Comparison of ENCODE assay signal across 18 cellular contexts in the genomic region with DNA sequence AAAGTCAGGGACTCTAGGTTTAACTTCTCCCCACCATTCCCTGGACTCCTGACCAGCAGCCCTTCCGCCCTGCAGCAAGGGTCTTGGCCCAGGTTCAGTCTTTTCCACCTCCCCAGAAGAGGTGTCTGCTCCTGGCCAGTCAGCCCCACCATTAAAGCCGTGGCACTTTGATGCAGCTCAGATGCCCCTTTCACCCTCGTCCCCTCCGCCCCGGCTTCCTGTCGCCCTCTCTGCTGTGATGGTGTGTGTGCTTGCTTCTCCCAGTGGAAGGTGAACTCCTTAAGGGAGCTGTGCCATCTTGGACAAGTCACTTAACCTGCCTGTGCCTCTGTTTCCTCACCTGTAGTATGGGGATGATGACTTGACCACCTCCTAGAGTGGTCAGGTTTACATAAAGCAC. TPM values are rescaled to one million over a fixed set of nuclear protein-coding genes. Genes with fewer than 3 reads are reported as not detected.
DNase-seq lines count a peak whose midpoint lies in the region; ATAC-seq and TF ChIP-seq lines count a peak whose summit lies in the region.
"Had no signal": no experiment of that assay in that cellular context is flagged by ENCODE, and none has a peak within 500 bp of the region (broad histone marks: within the 10 kb centered on the region; RNA-seq: fewer than 3 reads in every experiment).

No MANE protein-coding gene starts in this region.

- no peak for TF ChIP-seq POLR2A in heart left ventricle (IDR thresholded peaks at IDR 0.05)

- DNase-seq in cardiac septum (ENCODE audit: low spot score) (peak; percentile 54), heart left ventricle (no peak), mesenteric fat pad (ENCODE audit: low spot score) (peak; percentile 74), posterior vena cava (ENCODE audit: low spot score) (peak; percentile 70), NCI-H226 (no peak), DMS 273 treated with DMSO at 0.1 percent for 48 hours (lab: John Stamatoyannopoulos, UW) (no peak)
- DNase-seq: Caco-2; CD4-positive, CD25-positive, alpha-beta regulatory T cell; CD8-positive, alpha-beta T cell; DMS79; EL; GF-D8; GOT3; HFFc6 had no signal

- intact Hi-C loops in cardiac septum (cut with DNase I) (no loop called here), heart left ventricle (cut with DNase I) (no loop called here), posterior vena cava (cut with DNase I) (loop anchor here in 1 of 2 donors (5.0 kb wide), 1 partner anchor 121 kb away; no protein-coding TSS in a partner anchor)

- TF ChIP-seq CTCF in heart left ventricle (IDR thresholded peaks at IDR 0.05) = no peak

- H3K27me3 ChIP-seq in heart left ventricle = no peaks in the 10 kb centered on the region

- H3K27ac ChIP-seq in heart left ventricle = no peak overlapping the region
- H3K27ac ChIP-seq: C4-2B had no signal

- peaks cover 0 to 31% (median 0%) of the 10 kb centered on the region in 9 donors for H3K36me3 ChIP-seq in heart left ventricle
- H3K36me3 ChIP-seq: HAP-1 had no signal

- no peaks in the 10 kb centered on the region for H3K4me1 ChIP-seq in heart left ventricle
- H3K4me1 ChIP-seq: Caco-2, HAP-1 had no signal

- H3K4me3 ChIP-seq in heart left ventricle = no peak overlapping the region
- H3K4me3 ChIP-seq: HAP-1 had no signal

- 79 to 87% (median 84%) methylated on average over 6 of the region's 6 CpGs for WGBS in heart left ventricle, 4 donors

- ATAC-seq in heart left ventricle = no peak
- ATAC-seq: CD8-positive, alpha-beta T cell had no signal

- no peaks in the 10 kb centered on the region for H3K9me3 ChIP-seq in heart left ventricle
- H3K9me3 ChIP-seq: Caco-2, HAP-1 had no signal

RNA-seq across cellular contexts. Expression of a gene that starts 17.8 kb away (rescaled TPM):
- total RNA-seq in cardiac septum (16.7 TPM), heart left ventricle (10 to 100 TPM in 8 of 9 donors, 1 to 10 TPM in 1; 9.5 to 24.0 (median 15.2) TPM), mesenteric fat pad (18.1 TPM), posterior vena cava (10 to 100 TPM; 13.9 to 16.8 TPM)
- polyA plus RNA-seq in heart left ventricle = 10 to 100 TPM in 1 of 2 donors, 1 to 10 TPM in 1; 9.9 to 24.1 TPM

RNA-seq across cellular contexts. Expression of a gene that starts 56.3 kb away (rescaled TPM):
- total RNA-seq in cardiac septum (14.3 TPM), heart left ventricle (10 to 100 TPM in 4 of 9 donors, 1 to 10 TPM in 5; 2.3 to 18.6 (median 9.2) TPM), mesenteric fat pad (2.4 TPM), posterior vena cava (1 to 10 TPM; 2.5 to 4.8 TPM)
- 10 to 100 TPM in 1 of 2 donors, 1 to 10 TPM in 1; 2.9 to 12.5 TPM for polyA plus RNA-seq in heart left ventricle
- total RNA-seq: A172; A673; Caco-2; CD4-positive, CD25-positive, alpha-beta regulatory T cell; CD8-positive, alpha-beta T cell had no signal
- polyA plus RNA-seq: CD4-positive, CD25-positive, alpha-beta regulatory T cell had no signal

Comparison
In these comparisons a context has a peak if more than half of its experiments do, and no peak if none do; other contexts are left out.
1. DNase-seq: peak in cardiac septum (single experiment), mesenteric fat pad (single experiment) and posterior vena cava (single experiment); none in heart left ventricle (0 of 5), NCI-H226 (single experiment) and DMS 273 treated with DMSO at 0.1 percent for 48 hours (single experiment).